In the genomic region with DNA sequence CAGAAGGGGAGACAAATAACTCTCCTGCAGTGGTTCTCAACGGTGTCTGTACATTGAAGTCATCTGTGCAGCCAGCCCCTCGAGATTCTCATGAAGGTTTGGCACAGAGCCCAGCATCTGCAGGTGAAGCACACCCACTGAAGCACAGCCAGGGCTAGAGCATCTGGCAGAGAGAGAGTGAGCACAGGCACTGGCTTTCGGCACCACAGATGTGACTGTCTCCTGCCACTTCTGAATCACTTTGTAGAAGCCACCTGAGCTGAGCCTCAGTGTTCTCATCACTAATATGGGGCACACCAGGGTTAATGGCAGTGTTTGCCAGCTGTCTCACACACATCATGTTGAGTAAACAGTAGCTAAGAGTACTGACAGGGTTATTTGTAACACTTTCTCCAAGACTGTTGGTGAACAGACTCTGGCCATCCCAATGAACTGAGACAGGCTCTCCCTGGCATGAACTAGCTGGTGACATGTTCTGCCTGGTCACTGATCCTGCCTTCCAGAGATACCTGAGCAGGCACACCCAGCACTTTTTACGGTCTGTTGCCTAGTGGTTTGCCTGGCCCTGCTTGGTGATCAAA, we compare ENCODE assay signal across 8 cellular contexts. TPM values are rescaled to one million over a fixed set of nuclear protein-coding genes. Genes with fewer than 3 reads are reported as not detected.
DNase-seq lines count a peak whose midpoint lies in the region; ATAC-seq and TF ChIP-seq lines count a peak whose summit lies in the region.

No MANE protein-coding gene starts in this region.

- peaks cover 51% of the 10 kb centered on the region for H3K4me1 Mint-ChIP-seq in activated CD4-positive, alpha-beta T cell treated with anti-CD3 and anti-CD28 coated beads, Interleukin-2, amount 10 ng/mL, durations not matched to agents 24 days and 14 days

- no peak for ATAC-seq in GM19395 (IDR thresholded peaks at IDR 0.05; ENCODE audit: unreplicated experiment)

- H3K4me3 ChIP-seq in Jurkat, Clone E6-1 (ENCODE audit: low read length), result no peak overlapping the region
- H3K4me3 ChIP-seq in vagina, result no peak overlapping the region
- no peak overlapping the region for H3K4me3 ChIP-seq in tibial artery

- TF ChIP-seq CTCF in vagina (IDR thresholded peaks at IDR 0.05) (no peak), tibial artery (IDR thresholded peaks at IDR 0.05) (no peak)

- H3K27ac ChIP-seq in layer of hippocampus (ENCODE audit: low read depth, low read length), result peak overlapping the region; percentile 68
- H3K27ac ChIP-seq in vagina, result peak overlapping the region; percentile 40
- no peak overlapping the region for H3K27ac ChIP-seq in tibial artery

- H3K9me3 Mint-ChIP-seq in activated CD4-positive, alpha-beta T cell treated with anti-CD3 and anti-CD28 coated beads, Interleukin-2, amount 10 ng/mL, durations not matched to agents 24 days and 14 days, result no peaks in the 10 kb centered on the region

- no peaks in the 10 kb centered on the region for H3K9me3 ChIP-seq in vagina
- no peaks in the 10 kb centered on the region for H3K9me3 ChIP-seq in tibial artery

- H3K36me3 Mint-ChIP-seq in activated CD4-positive, alpha-beta T cell treated with anti-CD3 and anti-CD28 coated beads, Interleukin-2, amount 10 ng/mL, durations not matched to agents 24 days and 14 days (ENCODE audit: low read depth), result peaks cover 32% of the 10 kb centered on the region

- no peak for TF ChIP-seq POLR2A in vagina (IDR thresholded peaks at IDR 0.05)

- peaks cover 0 to 23% of the 10 kb centered on the region in 2 donors for H3K36me3 ChIP-seq in vagina
- H3K36me3 ChIP-seq in tibial artery, result peaks cover 21 to 26% (median 25%) of the 10 kb centered on the region in 3 donors

- peak overlapping the region; percentile 85 for H3K27ac Mint-ChIP-seq in activated CD4-positive, alpha-beta T cell treated with anti-CD3 and anti-CD28 coated beads, Interleukin-2, amount 10 ng/mL, durations not matched to agents 24 days and 14 days

- DNase-seq in activated T-cell treated with anti-CD3 and anti-CD28 coated beads for 1 hour (ENCODE audit: low read depth) (peak; percentile 29), activated T-cell treated with anti-CD3 and anti-CD28 coated beads for 4 hours (no peak), vagina (ENCODE audit: extremely low spot score in 2 of 2) (peak in 1 of 2 donors; percentile 67), tibial artery (no peak)
- DNase-seq in Jurkat, Clone E6-1 (ENCODE audit: low read depth, low spot score), result peak; percentile 92
- DNase-seq in activated CD4-positive, alpha-beta T cell treated with anti-CD3 and anti-CD28 coated beads, Interleukin-2, amount 10 ng/mL, durations not matched to agents 24 days and 14 days, result peak; percentile 61

- H3K27me3 Mint-ChIP-seq in activated CD4-positive, alpha-beta T cell treated with anti-CD3 and anti-CD28 coated beads, Interleukin-2, amount 10 ng/mL, durations not matched to agents 24 days and 14 days, result no peaks in the 10 kb centered on the region

- H3K4me1 ChIP-seq in vagina, result peaks cover 59% of the 10 kb centered on the region
- peaks cover 0 to 55% (median 29%) of the 10 kb centered on the region in 4 donors for H3K4me1 ChIP-seq in tibial artery

- H3K27me3 ChIP-seq in layer of hippocampus (ENCODE audit: control insufficient read depth, insufficient read depth, low read length), result no peaks in the 10 kb centered on the region
- H3K27me3 ChIP-seq in vagina, result no peaks in the 10 kb centered on the region
- no peaks in the 10 kb centered on the region for H3K27me3 ChIP-seq in tibial artery

- H3K4me3 Mint-ChIP-seq in activated CD4-positive, alpha-beta T cell treated with anti-CD3 and anti-CD28 coated beads, Interleukin-2, amount 10 ng/mL, durations not matched to agents 24 days and 14 days, result peak overlapping the region; percentile 49

- intact Hi-C loops in activated CD4-positive, alpha-beta T cell treated with anti-CD3 and anti-CD28 coated beads, Interleukin-2, amount 10 ng/mL, durations not matched to agents 24 days and 14 days (cut with micrococcal nuclease), result no loop called here
- intact Hi-C loops in vagina (cut with DNase I), result no loop called here
- intact Hi-C loops in tibial artery (cut with DNase I; ENCODE audit: low total_unique reads), result no loop called here

RNA-seq across cellular contexts. Expression of gene HSPB9, which starts 10.9 kb away (rescaled TPM):
- not detected for polyA plus RNA-seq in Jurkat, Clone E6-1 (2012; ENCODE audit: insufficient read depth, insufficient read length)
- total RNA-seq in activated CD4-positive, alpha-beta T cell treated with anti-CD3 and anti-CD28 coated beads, Interleukin-2, amount 10 ng/mL, durations not matched to agents 24 days and 14 days, result not detected in 2 replicates
- 1.2 TPM for total RNA-seq in vagina

RNA-seq across cellular contexts. Expression of gene KAT2A, which starts 12.4 kb away (rescaled TPM):
- 85.0 TPM for polyA plus RNA-seq in Jurkat, Clone E6-1 (2012; ENCODE audit: insufficient read depth, insufficient read length)
- total RNA-seq in activated CD4-positive, alpha-beta T cell treated with anti-CD3 and anti-CD28 coated beads, Interleukin-2, amount 10 ng/mL, durations not matched to agents 24 days and 14 days, result 76.6 and 77.4 TPM in 2 replicates
- total RNA-seq in vagina, result 63.1 TPM

RNA-seq across cellular contexts. Expression of gene DHX58, which starts 21.0 kb away (rescaled TPM):
- 21.1 TPM for polyA plus RNA-seq in Jurkat, Clone E6-1 (2012; ENCODE audit: insufficient read depth, insufficient read length)
- total RNA-seq in activated CD4-positive, alpha-beta T cell treated with anti-CD3 and anti-CD28 coated beads, Interleukin-2, amount 10 ng/mL, durations not matched to agents 24 days and 14 days, result 22.9 and 25.8 TPM in 2 replicates
- total RNA-seq in vagina, result 8.1 TPM

RNA-seq across cellular contexts. Expression of gene RAB5C, which starts 21.2 kb away (rescaled TPM):
- polyA plus RNA-seq in Jurkat, Clone E6-1 (2012; ENCODE audit: insufficient read depth, insufficient read length), result 123 TPM
- total RNA-seq in activated CD4-positive, alpha-beta T cell treated with anti-CD3 and anti-CD28 coated beads, Interleukin-2, amount 10 ng/mL, durations not matched to agents 24 days and 14 days, result 55.8 and 64.6 TPM in 2 replicates
- 111 TPM for total RNA-seq in vagina

RNA-seq across cellular contexts. Expression of gene ZNF385C, which starts 35.3 kb away (rescaled TPM):
- 1.3 TPM for polyA plus RNA-seq in Jurkat, Clone E6-1 (2012; ENCODE audit: insufficient read depth, insufficient read length)
- 0.16 TPM in 1 of 2 replicates, not detected in the other for total RNA-seq in activated CD4-positive, alpha-beta T cell treated with anti-CD3 and anti-CD28 coated beads, Interleukin-2, amount 10 ng/mL, durations not matched to agents 24 days and 14 days
- total RNA-seq in vagina, result 0.49 TPM

Comparison
In these comparisons a context has a peak if more than half of its experiments do, and no peak if none do; other contexts are left out.
1. DNase-seq: peak in activated T-cell treated with anti-CD3 and anti-CD28 coated beads for 1 hour (single experiment), Jurkat, Clone E6-1 (single experiment) and activated CD4-positive, alpha-beta T cell treated with anti-CD3 and anti-CD28 coated beads, Interleukin-2, amount 10 ng/mL, durations not matched to agents 24 days and 14 days (single experiment); none in activated T-cell treated with anti-CD3 and anti-CD28 coated beads for 4 hours (single experiment) and tibial artery (0 of 2).
2. H3K27ac ChIP-seq: peak in layer of hippocampus (single experiment) and vagina (single experiment); none in tibial artery (0 of 2).